Comparison of ENCODE assay signal across 8 cellular contexts in the genomic region with DNA sequence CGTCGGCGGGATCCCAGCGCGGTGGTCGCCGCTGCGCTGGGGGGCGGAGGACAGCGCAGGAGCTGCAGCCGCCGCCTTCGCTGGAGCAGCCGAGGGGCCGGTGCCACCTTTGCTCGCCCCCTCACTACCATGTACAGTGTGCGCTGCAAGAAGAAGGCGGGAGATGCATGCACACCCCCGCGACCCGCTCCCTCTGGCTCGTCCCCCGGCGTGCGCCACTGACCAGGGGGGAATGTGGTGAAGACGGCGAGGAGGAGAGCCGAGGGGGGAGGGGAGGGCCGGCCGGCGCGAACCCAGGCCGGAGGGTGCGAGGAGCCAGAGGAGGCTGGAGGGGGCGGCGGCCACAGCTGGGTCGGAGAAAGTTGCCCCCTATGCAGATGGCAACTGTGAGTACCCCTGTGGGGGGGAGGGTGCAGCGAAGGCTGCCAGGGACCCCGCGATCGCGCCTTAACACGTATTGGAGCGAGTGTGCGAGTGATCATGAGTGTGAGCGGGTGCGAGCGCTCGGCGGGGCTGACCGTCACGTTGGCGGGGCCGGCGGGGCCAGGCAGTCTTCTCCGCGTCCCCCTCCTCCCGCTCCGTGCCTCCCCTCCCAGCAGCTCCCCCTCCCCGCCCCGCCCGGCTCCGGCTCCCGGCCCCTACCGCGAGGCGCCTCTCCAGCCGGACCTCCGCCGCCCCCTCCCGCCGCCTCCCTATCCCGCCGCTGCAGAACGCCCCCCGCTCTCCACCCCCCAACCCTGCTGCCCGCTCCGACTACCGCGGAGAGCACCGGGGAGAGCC. TPM values are rescaled to one million over a fixed set of nuclear protein-coding genes. Genes with fewer than 3 reads are reported as not detected.
A peak's percentile ranks its signal among the peaks of the same experiment; 100 is the strongest.
DNase-seq lines count a peak whose midpoint lies in the region; ATAC-seq and TF ChIP-seq lines count a peak whose summit lies in the region.

No MANE protein-coding gene starts in this region.

- no peaks in the 10 kb centered on the region for H3K4me1 Mint-ChIP-seq in Calu3 (ENCODE audit: low read depth, unreplicated experiment)

- no TSS peak for BruUV-seq in Calu3 (replicated peaks; lab: Mats Ljungman, UMichigan)

- no peaks in the 10 kb centered on the region for H3K36me3 Mint-ChIP-seq in Calu3 (ENCODE audit: insufficient read depth, unreplicated experiment)

- H3K9me3 Mint-ChIP-seq in Calu3 (ENCODE audit: low read depth, unreplicated experiment), result peaks cover 2% of the 10 kb centered on the region

- H3K27me3 Mint-ChIP-seq in Calu3 (ENCODE audit: unreplicated experiment), result no peaks in the 10 kb centered on the region

- peak overlapping the region; percentile 68 for H3K4me2 ChIP-seq in osteoblast (ENCODE audit: insufficient read depth, low read length)

- H2AFZ ChIP-seq in osteoblast (ENCODE audit: low read length), result no peak overlapping the region

- no peak overlapping the region for H3K4me3 Mint-ChIP-seq in Calu3 (ENCODE audit: low read depth, unreplicated experiment)

- H3K9me3 ChIP-seq in osteoblast (ENCODE audit: low read depth, low read length), result no peaks in the 10 kb centered on the region

- CTCF ChIA-PET in Calu3 (lab: Charles Lee), result no interaction called here

- no peaks in the 10 kb centered on the region for H4K20me1 ChIP-seq in osteoblast (ENCODE audit: insufficient read depth, low read length)

- intact Hi-C loops in Calu3 (cut with micrococcal nuclease; ENCODE audit: unreplicated experiment), result no loop called here

- H3K27ac Mint-ChIP-seq in Calu3 (ENCODE audit: unreplicated experiment), result no peak overlapping the region

- no peak for TF ChIP-seq CTCF in osteoblast (IDR thresholded peaks at IDR 0.05; ENCODE audit: extremely low read depth, low read depth, low read length)
- TF ChIP-seq CTCF in Calu3 (IDR thresholded peaks at IDR 0.05; ENCODE audit: unreplicated experiment), result no peak

- no peaks in the 10 kb centered on the region for H3K79me2 ChIP-seq in osteoblast (ENCODE audit: insufficient read depth, low read length)

- no peaks in the 10 kb centered on the region for H3K4me1 ChIP-seq in osteoblast (ENCODE audit: insufficient read depth, low read length)

- H3K27me3 ChIP-seq in osteoblast (ENCODE audit: insufficient read depth, low read length), result peaks cover 18% of the 10 kb centered on the region

- ATAC-seq in SK-N-SH treated with all-trans-retinoic acid at 6 μM for 48 hours (peak; percentile 9), GM19351 (IDR thresholded peaks at IDR 0.05; ENCODE audit: unreplicated experiment) (no peak)

- no peaks in the 10 kb centered on the region for H3K36me3 ChIP-seq in osteoblast (ENCODE audit: insufficient read depth, low read length)

- no peak overlapping the region for H3K27ac ChIP-seq in osteoblast (ENCODE audit: low read depth, low read length)

- peak overlapping the region; percentile 54 for H3K4me3 ChIP-seq in osteoblast (ENCODE audit: insufficient read depth, low read length)

- DNase-seq in DMS53 (lab: John Stamatoyannopoulos, UW), result peak; percentile 40
- DNase-seq in DMS53 treated with DMSO at 0.1 percent for 48 hours (lab: John Stamatoyannopoulos, UW; ENCODE audit: unreplicated experiment), result no peak
- peak; percentile 2 for DNase-seq in fibroblast of gingiva (ENCODE audit: low read depth)
- DNase-seq in osteoblast (ENCODE audit: insufficient read length, low spot score, missing footprints), result peak; percentile 44
- no peak for DNase-seq in germinal center (ENCODE audit: low spot score)
- DNase-seq in Calu3, result no peak

TF ChIP-seq in SK-N-SH treated with all-trans-retinoic acid at 6 μM for 48 hours, 23 proteins besides CTCF, POLR2A, EP300 and RAD21:
- TF ChIP-seq ZC3H10 (CRISPR knock-in tag; IDR thresholded peaks at IDR 0.05), result no peak
- no peak for TF ChIP-seq OSR1 (CRISPR knock-in tag; IDR thresholded peaks at IDR 0.05)
- no peak for TF ChIP-seq TCF4 (CRISPR knock-in tag; IDR thresholded peaks at IDR 0.05; ENCODE audit: borderline replicate concordance)
- TF ChIP-seq, protein P1, sequence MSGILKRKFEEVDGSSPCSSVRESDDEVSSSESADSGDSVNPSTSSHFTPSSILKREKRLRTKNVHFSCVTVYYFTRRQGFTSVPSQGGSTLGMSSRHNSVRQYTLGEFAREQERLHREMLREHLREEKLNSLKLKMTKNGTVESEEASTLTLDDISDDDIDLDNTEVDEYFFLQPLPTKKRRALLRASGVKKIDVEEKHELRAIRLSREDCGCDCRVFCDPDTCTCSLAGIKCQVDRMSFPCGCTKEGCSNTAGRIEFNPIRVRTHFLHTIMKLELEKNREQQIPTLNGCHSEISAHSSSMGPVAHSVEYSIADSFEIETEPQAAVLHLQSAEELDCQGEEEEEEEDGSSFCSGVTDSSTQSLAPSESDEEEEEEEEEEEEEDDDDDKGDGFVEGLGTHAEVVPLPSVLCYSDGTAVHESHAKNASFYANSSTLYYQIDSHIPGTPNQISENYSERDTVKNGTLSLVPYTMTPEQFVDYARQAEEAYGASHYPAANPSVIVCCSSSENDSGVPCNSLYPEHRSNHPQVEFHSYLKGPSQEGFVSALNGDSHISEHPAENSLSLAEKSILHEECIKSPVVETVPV (CRISPR knock-in tag; IDR thresholded peaks at IDR 0.05), result no peak
- no peak for TF ChIP-seq ZFP3 (CRISPR knock-in tag; IDR thresholded peaks at IDR 0.05)
- TF ChIP-seq ZNF565 (CRISPR knock-in tag; conservative IDR thresholded peaks at IDR 0.05; ENCODE audit: low read depth), result no peak
- no peak for TF ChIP-seq ESRRG (CRISPR knock-in tag; IDR thresholded peaks at IDR 0.05)
- TF ChIP-seq SNAI2 (CRISPR knock-in tag; IDR thresholded peaks at IDR 0.05), result no peak
- no peak for TF ChIP-seq ZNF8 (CRISPR knock-in tag; IDR thresholded peaks at IDR 0.05)
- no peak for TF ChIP-seq RARB (CRISPR knock-in tag; IDR thresholded peaks at IDR 0.05)
- TF ChIP-seq, protein P2, sequence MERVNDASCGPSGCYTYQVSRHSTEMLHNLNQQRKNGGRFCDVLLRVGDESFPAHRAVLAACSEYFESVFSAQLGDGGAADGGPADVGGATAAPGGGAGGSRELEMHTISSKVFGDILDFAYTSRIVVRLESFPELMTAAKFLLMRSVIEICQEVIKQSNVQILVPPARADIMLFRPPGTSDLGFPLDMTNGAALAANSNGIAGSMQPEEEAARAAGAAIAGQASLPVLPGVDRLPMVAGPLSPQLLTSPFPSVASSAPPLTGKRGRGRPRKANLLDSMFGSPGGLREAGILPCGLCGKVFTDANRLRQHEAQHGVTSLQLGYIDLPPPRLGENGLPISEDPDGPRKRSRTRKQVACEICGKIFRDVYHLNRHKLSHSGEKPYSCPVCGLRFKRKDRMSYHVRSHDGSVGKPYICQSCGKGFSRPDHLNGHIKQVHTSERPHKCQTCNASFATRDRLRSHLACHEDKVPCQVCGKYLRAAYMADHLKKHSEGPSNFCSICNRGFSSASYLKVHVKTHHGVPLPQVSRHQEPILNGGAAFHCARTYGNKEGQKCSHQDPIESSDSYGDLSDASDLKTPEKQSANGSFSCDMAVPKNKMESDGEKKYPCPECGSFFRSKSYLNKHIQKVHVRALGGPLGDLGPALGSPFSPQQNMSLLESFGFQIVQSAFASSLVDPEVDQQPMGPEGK (CRISPR knock-in tag; IDR thresholded peaks at IDR 0.05; ENCODE audit: borderline replicate concordance), result no peak
- no peak for TF ChIP-seq GLIS3 (CRISPR knock-in tag; IDR thresholded peaks at IDR 0.05)
- TF ChIP-seq, protein P3, sequence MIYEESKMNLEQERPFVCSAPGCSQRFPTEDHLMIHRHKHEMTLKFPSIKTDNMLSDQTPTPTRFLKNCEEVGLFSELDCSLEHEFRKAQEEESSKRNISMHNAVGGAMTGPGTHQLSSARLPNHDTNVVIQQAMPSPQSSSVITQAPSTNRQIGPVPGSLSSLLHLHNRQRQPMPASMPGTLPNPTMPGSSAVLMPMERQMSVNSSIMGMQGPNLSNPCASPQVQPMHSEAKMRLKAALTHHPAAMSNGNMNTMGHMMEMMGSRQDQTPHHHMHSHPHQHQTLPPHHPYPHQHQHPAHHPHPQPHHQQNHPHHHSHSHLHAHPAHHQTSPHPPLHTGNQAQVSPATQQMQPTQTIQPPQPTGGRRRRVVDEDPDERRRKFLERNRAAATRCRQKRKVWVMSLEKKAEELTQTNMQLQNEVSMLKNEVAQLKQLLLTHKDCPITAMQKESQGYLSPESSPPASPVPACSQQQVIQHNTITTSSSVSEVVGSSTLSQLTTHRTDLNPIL (CRISPR knock-in tag; IDR thresholded peaks at IDR 0.05; ENCODE audit: low read depth), result no peak
- TF ChIP-seq ARNTL (CRISPR knock-in tag; IDR thresholded peaks at IDR 0.05; ENCODE audit: borderline replicate concordance, low read depth), result no peak
- TF ChIP-seq TOX (CRISPR knock-in tag; IDR thresholded peaks at IDR 0.05; ENCODE audit: borderline replicate concordance), result no peak
- TF ChIP-seq, protein P4, sequence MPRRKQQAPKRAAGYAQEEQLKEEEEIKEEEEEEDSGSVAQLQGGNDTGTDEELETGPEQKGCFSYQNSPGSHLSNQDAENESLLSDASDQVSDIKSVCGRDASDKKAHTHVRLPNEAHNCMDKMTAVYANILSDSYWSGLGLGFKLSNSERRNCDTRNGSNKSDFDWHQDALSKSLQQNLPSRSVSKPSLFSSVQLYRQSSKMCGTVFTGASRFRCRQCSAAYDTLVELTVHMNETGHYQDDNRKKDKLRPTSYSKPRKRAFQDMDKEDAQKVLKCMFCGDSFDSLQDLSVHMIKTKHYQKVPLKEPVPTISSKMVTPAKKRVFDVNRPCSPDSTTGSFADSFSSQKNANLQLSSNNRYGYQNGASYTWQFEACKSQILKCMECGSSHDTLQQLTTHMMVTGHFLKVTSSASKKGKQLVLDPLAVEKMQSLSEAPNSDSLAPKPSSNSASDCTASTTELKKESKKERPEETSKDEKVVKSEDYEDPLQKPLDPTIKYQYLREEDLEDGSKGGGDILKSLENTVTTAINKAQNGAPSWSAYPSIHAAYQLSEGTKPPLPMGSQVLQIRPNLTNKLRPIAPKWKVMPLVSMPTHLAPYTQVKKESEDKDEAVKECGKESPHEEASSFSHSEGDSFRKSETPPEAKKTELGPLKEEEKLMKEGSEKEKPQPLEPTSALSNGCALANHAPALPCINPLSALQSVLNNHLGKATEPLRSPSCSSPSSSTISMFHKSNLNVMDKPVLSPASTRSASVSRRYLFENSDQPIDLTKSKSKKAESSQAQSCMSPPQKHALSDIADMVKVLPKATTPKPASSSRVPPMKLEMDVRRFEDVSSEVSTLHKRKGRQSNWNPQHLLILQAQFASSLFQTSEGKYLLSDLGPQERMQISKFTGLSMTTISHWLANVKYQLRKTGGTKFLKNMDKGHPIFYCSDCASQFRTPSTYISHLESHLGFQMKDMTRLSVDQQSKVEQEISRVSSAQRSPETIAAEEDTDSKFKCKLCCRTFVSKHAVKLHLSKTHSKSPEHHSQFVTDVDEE (CRISPR knock-in tag; IDR thresholded peaks at IDR 0.05), result no peak

RNA-seq across cellular contexts. Expression of a gene that starts 0.8 kb away (rescaled TPM):
- total RNA-seq in osteoblast (not detected in 2 replicates), Calu3 (2022) (not detected in 2 replicates)

Comparison
In these comparisons a context has a peak if more than half of its experiments do, and no peak if none do; other contexts are left out.
1. DNase-seq: peak in DMS53 (single experiment), fibroblast of gingiva (single experiment) and osteoblast (single experiment); none in DMS53 treated with DMSO at 0.1 percent for 48 hours (single experiment), germinal center (single experiment) and Calu3 (single experiment).